Comparison of ENCODE assay signal across 1 cellular context in genomic region chr4:152953514-152953913, GRCh38.
TF ChIP-seq lines count a peak whose summit lies in the region.

No MANE protein-coding gene starts in this region.

TF ChIP-seq in WTC11, 78 proteins besides CTCF, POLR2A, EP300 and RAD21 (continued from another document):
- TF ChIP-seq TP53 (CRISPR knock-in tag; IDR thresholded peaks at IDR 0.05) (no peak), ATF1 (CRISPR knock-in tag; IDR thresholded peaks at IDR 0.05) (no peak), TCF7 (CRISPR knock-in tag; IDR thresholded peaks at IDR 0.05; ENCODE audit: low read depth) (no peak), NFYB (CRISPR knock-in tag; conservative IDR thresholded peaks at IDR 0.05; ENCODE audit: low read depth) (no peak), CDX4 (CRISPR knock-in tag; IDR thresholded peaks at IDR 0.05; ENCODE audit: borderline replicate concordance) (no peak), ZBTB21 (CRISPR knock-in tag; IDR thresholded peaks at IDR 0.05; ENCODE audit: borderline replicate concordance) (no peak), RELA (CRISPR knock-in tag; IDR thresholded peaks at IDR 0.05; ENCODE audit: borderline replicate concordance) (no peak), JUN (CRISPR knock-in tag; IDR thresholded peaks at IDR 0.05) (no peak), ZNF423 (CRISPR knock-in tag; IDR thresholded peaks at IDR 0.05) (no peak)
